Comparison of ENCODE assay signal across 8 cellular contexts in the genomic region with DNA sequence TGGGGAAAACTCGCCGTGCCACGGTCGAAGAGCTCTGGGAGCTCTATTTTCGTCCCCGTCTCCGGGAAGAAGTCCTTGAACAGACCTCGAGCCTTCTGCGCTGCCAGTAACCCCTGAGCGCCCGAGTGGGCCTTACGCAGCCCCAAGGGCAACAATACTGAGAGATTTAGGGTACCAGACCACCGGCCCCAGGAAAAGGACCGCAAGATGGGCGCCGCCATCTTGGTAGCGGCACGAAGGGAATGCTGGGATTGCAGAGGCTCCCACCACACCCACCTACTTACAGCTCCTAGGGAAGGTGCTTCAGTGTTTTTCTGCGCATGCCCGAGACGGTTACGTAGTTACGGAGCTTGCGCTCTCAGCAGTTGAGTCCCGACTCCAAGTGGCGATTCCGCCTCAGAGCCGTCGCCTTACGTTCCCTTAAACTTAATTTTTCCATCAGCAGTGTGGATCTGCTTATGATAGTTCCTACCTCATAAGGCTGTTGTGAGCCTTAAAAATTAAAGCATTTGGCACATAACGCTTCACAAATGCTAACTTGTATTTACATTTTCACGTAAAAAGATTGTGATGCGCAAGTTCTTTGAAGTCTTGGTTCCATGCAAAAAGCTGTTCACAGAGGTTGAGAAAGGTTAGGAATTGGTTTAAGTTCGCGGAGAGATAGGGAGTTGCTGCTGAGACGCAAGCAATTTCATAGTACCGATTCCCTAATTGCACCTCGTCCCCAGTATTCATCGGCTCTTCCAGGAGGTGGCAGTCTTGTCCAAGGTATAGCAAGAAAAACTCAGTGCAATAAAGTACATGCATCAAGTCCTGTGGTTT. TPM values are rescaled to one million over a fixed set of nuclear protein-coding genes. Genes with fewer than 3 reads are reported as not detected.
A peak's percentile ranks its signal among the peaks of the same experiment; 100 is the strongest.
DNase-seq lines count a peak whose midpoint lies in the region; ATAC-seq and TF ChIP-seq lines count a peak whose summit lies in the region.

Gene YARS2, minus strand, starts transcription at position 244 of the 822 bp plus-strand sequence. Its CDS starts 23 bp downstream, at position 221.

- H3K4me3 Mint-ChIP-seq in CD4-positive, CD25-positive, alpha-beta regulatory T cell, result peak within 1 kb of the TSS; percentile 87 to 95 (median 90)
- peak within 1 kb of the TSS; percentile 79 for H3K4me3 Mint-ChIP-seq in activated CD4-positive, alpha-beta memory T cell treated with anti-CD3 and anti-CD28 coated beads, Interleukin-2, amount 10 ng/mL, durations not matched to agents 7 days and 5 days

- DNase-seq in CD4-positive, CD25-positive, alpha-beta regulatory T cell, result peak; percentile 83 to 96 (median 83)
- DNase-seq in NCI-H82 treated with DMSO at 0.1 percent for 48 hours (lab: John Stamatoyannopoulos, UW; ENCODE audit: unreplicated experiment), result peak; percentile 92
- peak; percentile 90 for DNase-seq in activated CD4-positive, alpha-beta memory T cell treated with anti-CD3 and anti-CD28 coated beads, Interleukin-2, amount 10 ng/mL, durations not matched to agents 7 days and 5 days
- DNase-seq in ecto neural progenitor cell (ENCODE audit: low spot score), result peak; percentile 94
- DNase-seq in lower lobe of right lung, result peak; percentile 96
- DNase-seq in stimulated activated CD4-positive, alpha-beta T cell treated with anti-CD3 and anti-CD28 coated beads, TNF-alpha, amount 100 ng/mL, for 4 hours (ENCODE audit: low read depth in 3 of 3), result peak; percentile 77 to 84 (median 81)

- POLR2A ChIA-PET in activated CD4-positive, alpha-beta memory T cell treated with anti-CD3 and anti-CD28 coated beads, Interleukin-2, amount 10 ng/mL, durations not matched to agents 7 days and 5 days (lab: Charles Lee), result interaction anchor here (0.5 to 3.2 kb wide), 14 partner anchors 9 to 1266 kb away, joined by 3 to 39 read pairs (median 6); partner anchors contain the start of genes ALG10, DNM1L, ETFBKMT and RESF1

- H3K27ac Mint-ChIP-seq in CD4-positive, CD25-positive, alpha-beta regulatory T cell, result peak within 1 kb of the TSS; percentile 87 to 97 (median 95)
- H3K27ac Mint-ChIP-seq in activated CD4-positive, alpha-beta memory T cell treated with anti-CD3 and anti-CD28 coated beads, Interleukin-2, amount 10 ng/mL, durations not matched to agents 7 days and 5 days, result peak within 1 kb of the TSS; percentile 78

- H3K9me3 ChIP-seq in CD4-positive, CD25-positive, alpha-beta regulatory T cell (ENCODE audit: control insufficient read depth in 2 of 2, low read length in 2 of 2), result no peaks in the 10 kb centered on the region
- H3K9me3 ChIP-seq in lower lobe of right lung, result no peaks in the 10 kb centered on the region

- H3K4me1 Mint-ChIP-seq in CD4-positive, CD25-positive, alpha-beta regulatory T cell, result peaks cover 0 to 27% (median 19%) of the 10 kb centered on the region in 4 donors
- peaks cover 20% of the 10 kb centered on the region for H3K4me1 Mint-ChIP-seq in activated CD4-positive, alpha-beta memory T cell treated with anti-CD3 and anti-CD28 coated beads, Interleukin-2, amount 10 ng/mL, durations not matched to agents 7 days and 5 days

- H3K9me3 Mint-ChIP-seq in CD4-positive, CD25-positive, alpha-beta regulatory T cell, result no peaks in the 10 kb centered on the region
- H3K9me3 Mint-ChIP-seq in activated CD4-positive, alpha-beta memory T cell treated with anti-CD3 and anti-CD28 coated beads, Interleukin-2, amount 10 ng/mL, durations not matched to agents 7 days and 5 days, result no peaks in the 10 kb centered on the region

- intact Hi-C loops in lower lobe of right lung (cut with DNase I), result no loop called here

- peak; percentile 85 for TF ChIP-seq CTCF in lower lobe of right lung (IDR thresholded peaks at IDR 0.05)

- peaks cover 28% of the 10 kb centered on the region for H3K36me3 ChIP-seq in CD4-positive, CD25-positive, alpha-beta regulatory T cell (ENCODE audit: control insufficient read depth, insufficient read depth, low read length)
- peaks cover 33% of the 10 kb centered on the region for H3K36me3 ChIP-seq in lower lobe of right lung

- no peaks in the 10 kb centered on the region for H3K27me3 Mint-ChIP-seq in CD4-positive, CD25-positive, alpha-beta regulatory T cell
- H3K27me3 Mint-ChIP-seq in activated CD4-positive, alpha-beta memory T cell treated with anti-CD3 and anti-CD28 coated beads, Interleukin-2, amount 10 ng/mL, durations not matched to agents 7 days and 5 days, result peaks cover 1% of the 10 kb centered on the region

- no peaks in the 10 kb centered on the region for H3K27me3 ChIP-seq in CD4-positive, CD25-positive, alpha-beta regulatory T cell (ENCODE audit: control insufficient read depth, insufficient read depth, low read length)
- H3K27me3 ChIP-seq in lower lobe of right lung (ENCODE audit: low read depth), result peaks cover 3% of the 10 kb centered on the region

- CTCF ChIA-PET in activated CD4-positive, alpha-beta memory T cell treated with anti-CD3 and anti-CD28 coated beads, Interleukin-2, amount 10 ng/mL, durations not matched to agents 7 days and 5 days (lab: Charles Lee), result interaction anchor here (0.7 to 4.8 kb wide), 35 partner anchors 9 to 1367 kb away, joined by 3 to 87 read pairs (median 4); partner anchors contain the start of genes ALG10, DNM1L and FGD4

- ATAC-seq in CD4-positive, CD25-positive, alpha-beta regulatory T cell (ENCODE audit: low read depth in 2 of 2), result peak; percentile 84 to 86
- ATAC-seq in GM19397 (IDR thresholded peaks at IDR 0.05; ENCODE audit: unreplicated experiment) (peak; percentile 92), HG03575 (IDR thresholded peaks at IDR 0.05; ENCODE audit: extremely low read depth, insufficient number of reproducible peaks, low FRiP score, unreplicated experiment) (peak; percentile 83), lower lobe of right lung (peak; percentile 98 to 99)

- peak within 1 kb of the TSS; percentile 81 for H3K27ac ChIP-seq in CD4-positive, CD25-positive, alpha-beta regulatory T cell (ENCODE audit: insufficient read depth, low read length, poor library complexity, severe bottlenecking)
- H3K27ac ChIP-seq in lower lobe of right lung, result peak within 1 kb of the TSS; percentile 86

- H3K4me3 ChIP-seq in CD4-positive, CD25-positive, alpha-beta regulatory T cell (ENCODE audit: low read depth, low read length), result peak within 1 kb of the TSS; percentile 94
- H3K4me3 ChIP-seq in lower lobe of right lung, result peak within 1 kb of the TSS; percentile 87

- H3K36me3 Mint-ChIP-seq in CD4-positive, CD25-positive, alpha-beta regulatory T cell, result peaks cover 12% of the 10 kb centered on the region
- H3K36me3 Mint-ChIP-seq in activated CD4-positive, alpha-beta memory T cell treated with anti-CD3 and anti-CD28 coated beads, Interleukin-2, amount 10 ng/mL, durations not matched to agents 7 days and 5 days (ENCODE audit: low read depth), result peaks cover 25% of the 10 kb centered on the region

- peaks cover 20% of the 10 kb centered on the region for H3K4me1 ChIP-seq in CD4-positive, CD25-positive, alpha-beta regulatory T cell (ENCODE audit: control insufficient read depth, insufficient read depth, low read length, poor library complexity, severe bottlenecking)
- peaks cover 14% of the 10 kb centered on the region for H3K4me1 ChIP-seq in lower lobe of right lung

RNA-seq across cellular contexts. Expression of gene YARS2, which starts in this region (rescaled TPM):
- 15.9 TPM for total RNA-seq in CD4-positive, CD25-positive, alpha-beta regulatory T cell
- 10 to 100 TPM; 16.2 to 20.6 (median 17.8) TPM for polyA plus RNA-seq in CD4-positive, CD25-positive, alpha-beta regulatory T cell
- 10 to 100 TPM; 17.0 to 19.3 TPM for total RNA-seq in activated CD4-positive, alpha-beta memory T cell treated with anti-CD3 and anti-CD28 coated beads, Interleukin-2, amount 10 ng/mL, durations not matched to agents 7 days and 5 days
- total RNA-seq in lower lobe of right lung, result 18.5 TPM

Comparison
In these comparisons a context has a peak if more than half of its experiments do, and no peak if none do; other contexts are left out.
1. Peak in every context shown above with its lines: DNase-seq, ATAC-seq, H3K4me3 ChIP-seq and H3K27ac ChIP-seq.